In the genomic region with DNA sequence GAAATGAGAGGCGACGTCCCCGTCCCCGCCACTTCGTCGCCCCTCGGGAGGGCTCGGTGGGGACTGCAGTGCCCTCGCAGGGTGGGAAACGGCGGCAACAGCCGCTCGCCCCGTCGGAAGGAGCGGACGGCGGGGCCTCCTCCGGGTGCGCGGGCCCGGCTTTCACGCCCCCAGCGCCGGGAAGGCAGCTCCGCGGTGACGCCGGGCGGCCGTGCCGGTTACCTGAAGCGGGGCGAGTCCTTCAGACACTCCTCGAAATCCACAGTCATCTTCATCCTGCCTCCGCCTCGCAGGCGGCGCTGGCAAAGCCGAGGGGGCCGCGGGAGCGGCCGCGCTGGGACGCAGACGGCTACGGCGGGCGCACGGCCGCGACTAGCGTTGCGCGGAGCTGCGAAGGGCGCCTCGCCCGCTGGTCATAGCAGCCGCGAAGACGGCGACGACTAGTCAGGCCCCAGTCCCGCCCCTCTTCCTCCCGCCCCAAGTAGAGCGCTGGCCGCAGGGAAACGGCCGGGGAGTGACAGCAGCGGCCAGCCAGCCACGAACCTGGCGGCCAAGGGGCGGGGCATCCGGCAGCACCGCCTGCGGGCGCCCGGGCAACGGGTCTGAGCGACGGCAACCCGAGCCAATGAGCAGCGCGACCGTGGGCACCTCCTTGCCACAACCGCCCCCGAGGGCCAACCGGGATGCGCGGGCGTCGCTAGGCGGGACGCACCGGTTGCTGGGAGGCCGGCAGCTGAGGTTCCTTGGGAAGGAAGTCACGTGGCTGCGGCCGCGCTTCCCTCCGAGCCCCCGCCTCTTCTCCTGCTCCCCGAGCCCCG, we compare ENCODE assay signal across 8 cellular contexts.
DNase-seq lines count a peak whose midpoint lies in the region; ATAC-seq and TF ChIP-seq lines count a peak whose summit lies in the region.

A gene with protein sequence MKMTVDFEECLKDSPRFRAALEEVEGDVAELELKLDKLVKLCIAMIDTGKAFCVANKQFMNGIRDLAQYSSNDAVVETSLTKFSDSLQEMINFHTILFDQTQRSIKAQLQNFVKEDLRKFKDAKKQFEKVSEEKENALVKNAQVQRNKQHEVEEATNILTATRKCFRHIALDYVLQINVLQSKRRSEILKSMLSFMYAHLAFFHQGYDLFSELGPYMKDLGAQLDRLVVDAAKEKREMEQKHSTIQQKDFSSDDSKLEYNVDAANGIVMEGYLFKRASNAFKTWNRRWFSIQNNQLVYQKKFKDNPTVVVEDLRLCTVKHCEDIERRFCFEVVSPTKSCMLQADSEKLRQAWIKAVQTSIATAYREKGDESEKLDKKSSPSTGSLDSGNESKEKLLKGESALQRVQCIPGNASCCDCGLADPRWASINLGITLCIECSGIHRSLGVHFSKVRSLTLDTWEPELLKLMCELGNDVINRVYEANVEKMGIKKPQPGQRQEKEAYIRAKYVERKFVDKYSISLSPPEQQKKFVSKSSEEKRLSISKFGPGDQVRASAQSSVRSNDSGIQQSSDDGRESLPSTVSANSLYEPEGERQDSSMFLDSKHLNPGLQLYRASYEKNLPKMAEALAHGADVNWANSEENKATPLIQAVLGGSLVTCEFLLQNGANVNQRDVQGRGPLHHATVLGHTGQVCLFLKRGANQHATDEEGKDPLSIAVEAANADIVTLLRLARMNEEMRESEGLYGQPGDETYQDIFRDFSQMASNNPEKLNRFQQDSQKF (minus strand): TSS at position 448 of the 818 bp plus-strand sequence. CDS start 173 bp downstream, at position 275.

- TF ChIP-seq CTCF in AG09319 (IDR thresholded peaks at IDR 0.05; ENCODE audit: low read depth, low read length), result no peak

- ATAC-seq in GM19035 (IDR thresholded peaks at IDR 0.05; ENCODE audit: unreplicated experiment) (peak; percentile 89), HG03354 (IDR thresholded peaks at IDR 0.05; ENCODE audit: poor library complexity, severe bottlenecking, unreplicated experiment) (peak; percentile 92)
- ATAC-seq in activated CD4-positive, CD25-positive, alpha-beta regulatory T cell treated with anti-CD3 and anti-CD28 coated beads, Interleukin-2, amount 50 U/mL, for 24 hours, result peak; percentile 93 to 94

- DNase-seq in AG09319 (ENCODE audit: extremely low read depth, low read depth) (peak; percentile 99), NCI-H446 treated with DMSO at 0.1 percent for 48 hours (lab: John Stamatoyannopoulos, UW) (peak; percentile 99), cerebellar cortex (ENCODE audit: low spot score) (peak; percentile 100), islet precursor cell (peak; percentile 100)
- DNase-seq in stimulated activated CD4-positive, alpha-beta T cell treated with anti-CD3 and anti-CD28 coated beads, Interleukin-12 subunit alpha, Interleukin-12 subunit beta, amount 100 ng/mL, for 48 hours (ENCODE audit: low read depth in 2 of 3, low spot score in 1 of 3), result peak; percentile 98 to 99 (median 99)

Comparison
In these comparisons a context has a peak if more than half of its experiments do, and no peak if none do; other contexts are left out.
1. Peak in every context shown above with its lines: DNase-seq and ATAC-seq.